ENCODE assay signal across 1 cellular context in genomic region chr19:45882652-45883585, GRCh38.
TF ChIP-seq lines count a peak whose summit lies in the region.

No MANE protein-coding gene starts in this region.

TF ChIP-seq in HepG2, 621 proteins besides CTCF, POLR2A, EP300 and RAD21 (continued from another document and continues in another):
- 0 out of 2 replicates have a peak, but pooled peaks have one; percentile 65 for TF ChIP-seq IRF1 (CRISPR knock-in tag; IDR thresholded peaks at IDR 0.05; ENCODE audit: low read depth)
- no peak for TF ChIP-seq PAX8 (CRISPR knock-in tag; IDR thresholded peaks at IDR 0.05; ENCODE audit: borderline replicate concordance)
- peak; percentile 23 for TF ChIP-seq ZSCAN25 (CRISPR knock-in tag; IDR thresholded peaks at IDR 0.05)
- peak; percentile 23; the same call in 1 of the 2 replicates for TF ChIP-seq ATF3 (CRISPR knock-in tag; IDR thresholded peaks at IDR 0.05)
- TF ChIP-seq THAP7 (CRISPR knock-in tag; IDR thresholded peaks at IDR 0.05), result 0 out of 2 replicates have a peak, but pooled peaks have one; percentile 45
- TF ChIP-seq BCL3 (CRISPR knock-in tag; IDR thresholded peaks at IDR 0.05), result peak; percentile 94
- peak; percentile 61; the same call in 1 of the 2 replicates for TF ChIP-seq MED13 (CRISPR knock-in tag; IDR thresholded peaks at IDR 0.05)
- TF ChIP-seq ZFP41 (CRISPR knock-in tag; IDR thresholded peaks at IDR 0.05; ENCODE audit: borderline replicate concordance), result no peak
- peak; percentile 88 for TF ChIP-seq PHF21A (CRISPR knock-in tag; IDR thresholded peaks at IDR 0.05)
- no peak for TF ChIP-seq ZUFSP (CRISPR knock-in tag; IDR thresholded peaks at IDR 0.05; ENCODE audit: borderline replicate concordance)
- peak; percentile 87; the same call in 1 of the 2 replicates for TF ChIP-seq ZNF44 (CRISPR knock-in tag; IDR thresholded peaks at IDR 0.05)
- no peak; the same call in 1 of the 2 replicates for TF ChIP-seq KDM5A (IDR thresholded peaks at IDR 0.05; ENCODE audit: borderline replicate concordance, low read length)
- no peak for TF ChIP-seq ZNF549 (CRISPR knock-in tag; IDR thresholded peaks at IDR 0.05)
- no peak for TF ChIP-seq ZKSCAN5 (CRISPR knock-in tag; IDR thresholded peaks at IDR 0.05)
- 0 out of 2 replicates have a peak, but pooled peaks have one; percentile 63 for TF ChIP-seq ZNF337 (CRISPR knock-in tag; IDR thresholded peaks at IDR 0.05; ENCODE audit: borderline replicate concordance, low read depth)
- TF ChIP-seq FOXP1 (IDR thresholded peaks at IDR 0.05), result no peak
- TF ChIP-seq FOXP1 (CRISPR knock-in tag; IDR thresholded peaks at IDR 0.05), result peak; percentile 44; the same call in 1 of the 2 replicates
- peak; percentile 91 for TF ChIP-seq ZNF792 (CRISPR knock-in tag; IDR thresholded peaks at IDR 0.05)
- TF ChIP-seq FOXO1 (CRISPR knock-in tag; IDR thresholded peaks at IDR 0.05), result peak; percentile 77
- 0 out of 2 replicates have a peak, but pooled peaks have one; percentile 78 for TF ChIP-seq ZNF138 (CRISPR knock-in tag; IDR thresholded peaks at IDR 0.05; ENCODE audit: low read depth)
- TF ChIP-seq PPARG (CRISPR knock-in tag; conservative IDR thresholded peaks at IDR 0.05), result peak; percentile 75; the same call in 1 of the 2 replicates
- peak; percentile 93 for TF ChIP-seq POGK (CRISPR knock-in tag; conservative IDR thresholded peaks at IDR 0.05)
- TF ChIP-seq KLF6 (CRISPR knock-in tag; IDR thresholded peaks at IDR 0.05), result peak; percentile 77
- no peak for TF ChIP-seq ATF5 (CRISPR knock-in tag; IDR thresholded peaks at IDR 0.05; ENCODE audit: low read depth)
- peak; percentile 95 for TF ChIP-seq ARNTL (CRISPR knock-in tag; IDR thresholded peaks at IDR 0.05)
- no peak; the same call in 1 of the 2 replicates for TF ChIP-seq ZC3H4 (CRISPR knock-in tag; IDR thresholded peaks at IDR 0.05; ENCODE audit: borderline replicate concordance)
- peak; percentile 66; the same call in 1 of the 2 replicates for TF ChIP-seq GFI1 (CRISPR knock-in tag; IDR thresholded peaks at IDR 0.05; ENCODE audit: borderline replicate concordance)
- no peak for TF ChIP-seq FUBP1 (CRISPR knock-in tag; IDR thresholded peaks at IDR 0.05; ENCODE audit: borderline replicate concordance)
- 0 out of 2 replicates have a peak, but pooled peaks have one; percentile 59 for TF ChIP-seq TSC22D2 (CRISPR knock-in tag; IDR thresholded peaks at IDR 0.05; ENCODE audit: borderline replicate concordance)
- TF ChIP-seq BRF2 (CRISPR knock-in tag; IDR thresholded peaks at IDR 0.05), result 0 out of 2 replicates have a peak, but pooled peaks have one; percentile 48
- peak; percentile 45 for TF ChIP-seq ASH2L (IDR thresholded peaks at IDR 0.05; ENCODE audit: insufficient read length, low read depth, low read length)
- no peak for TF ChIP-seq SATB2 (CRISPR knock-in tag; IDR thresholded peaks at IDR 0.05)
- no peak; the same call in 1 of the 2 replicates for TF ChIP-seq MIER2 (CRISPR knock-in tag; IDR thresholded peaks at IDR 0.05)
- TF ChIP-seq JDP2 (CRISPR knock-in tag; IDR thresholded peaks at IDR 0.05; ENCODE audit: borderline replicate concordance), result no peak; the same call in 1 of the 2 replicates
- TF ChIP-seq STAG1 (CRISPR knock-in tag; IDR thresholded peaks at IDR 0.05), result peak; percentile 97
- TF ChIP-seq GABPA (IDR thresholded peaks at IDR 0.05; ENCODE audit: low read depth, low read length), result no peak
- peak; percentile 75 for TF ChIP-seq GABPA (CRISPR knock-in tag; IDR thresholded peaks at IDR 0.05; ENCODE audit: low read depth)
- no peak for TF ChIP-seq NR0B2 (CRISPR knock-in tag; IDR thresholded peaks at IDR 0.05)
- peak; percentile 73; the same call in 1 of the 2 replicates for TF ChIP-seq MBNL3 (CRISPR knock-in tag; conservative IDR thresholded peaks at IDR 0.05)
- peak; percentile 68 for TF ChIP-seq GMEB1 (CRISPR knock-in tag; IDR thresholded peaks at IDR 0.05; ENCODE audit: borderline replicate concordance)
- TF ChIP-seq ZBTB46 (CRISPR knock-in tag; IDR thresholded peaks at IDR 0.05; ENCODE audit: borderline replicate concordance), result no peak
- TF ChIP-seq RBAK (CRISPR knock-in tag; IDR thresholded peaks at IDR 0.05), result 0 out of 2 replicates have a peak, but pooled peaks have one; percentile 59
- TF ChIP-seq FOXK2 (IDR thresholded peaks at IDR 0.05), result no peak
- no peak for TF ChIP-seq TRIM22 (IDR thresholded peaks at IDR 0.05)
- 0 out of 2 replicates have a peak, but pooled peaks have one; percentile 75 for TF ChIP-seq ZNF569 (CRISPR knock-in tag; IDR thresholded peaks at IDR 0.05; ENCODE audit: borderline replicate concordance)
- TF ChIP-seq SSRP1 (CRISPR knock-in tag; IDR thresholded peaks at IDR 0.05), result peak; percentile 97; the same call in 1 of the 2 replicates
- TF ChIP-seq ATF4 (CRISPR knock-in tag; IDR thresholded peaks at IDR 0.05), result peak in 1 of 2 experiments; percentile 51; a peak in 2 of 4 replicates
